Comparison of ENCODE assay signal across 17 cellular contexts in the genomic region with DNA sequence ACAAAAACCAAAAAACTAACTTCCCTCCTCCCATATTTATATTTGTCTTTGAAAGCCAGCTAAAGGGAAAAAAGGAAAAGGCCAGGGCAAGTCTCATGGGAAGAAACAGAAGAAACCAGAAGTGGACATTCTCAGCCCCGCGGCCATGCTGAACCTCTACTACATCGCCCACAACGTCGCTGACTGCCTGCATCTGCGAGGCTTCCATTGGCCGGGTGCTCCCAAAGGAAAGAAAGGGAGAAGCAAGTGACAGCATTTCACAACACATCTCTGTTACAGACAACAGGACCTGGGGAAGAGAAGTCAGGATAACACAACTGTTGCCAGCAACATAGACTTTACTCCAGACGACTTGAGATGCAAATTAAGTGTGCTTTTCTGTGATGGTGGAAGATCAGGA. TPM values are rescaled to one million over a fixed set of nuclear protein-coding genes. Genes with fewer than 3 reads are reported as not detected.
DNase-seq lines count a peak whose midpoint lies in the region; ATAC-seq, FAIRE-seq and TF ChIP-seq lines count a peak whose summit lies in the region.
"Had no signal": no experiment of that assay in that cellular context is flagged by ENCODE, and none has a peak within 500 bp of the region (broad histone marks: within the 10 kb centered on the region; RNA-seq: fewer than 3 reads in every experiment).

No MANE protein-coding gene starts in this region.

- no peak for FAIRE-seq in HepG2 (lab: Jason Lieb, UNC)
- FAIRE-seq in K562 (lab: Jason Lieb, UNC), result no peak

- 15% methylated on average over 8 of the region's 8 CpGs for WGBS in HepG2 (ENCODE audit: low lambda C conversion rate)
- 63% methylated on average over 8 of the region's 8 CpGs for WGBS in right lobe of liver (ENCODE audit: insufficient coverage, low coverage, low lambda C conversion rate, missing lambda C conversion rate)
- WGBS in K562 (ENCODE audit: insufficient coverage, low coverage, missing lambda C conversion rate), result 11% methylated on average over 8 of the region's 8 CpGs

- TF ChIP-seq POLR2A in HepG2 (IDR thresholded peaks at IDR 0.05; ENCODE audit: insufficient read depth in 1 of 2, low read depth in 2 of 2, low read length in 2 of 2) (no peak), right lobe of liver (IDR thresholded peaks at IDR 0.05) (no peak), K562 (conservative IDR thresholded peaks at IDR 0.05) (no peak)

- H2AFZ ChIP-seq in HepG2 (ENCODE audit: low read length) (no peak overlapping the region), K562 (ENCODE audit: low read depth, low read length) (peak overlapping the region; percentile 30; the same call in 1 of the 2 replicates)

- POLR2A ChIA-PET in HepG2 (lab: Yijun Ruan, JAX), result no interaction called here
- POLR2A ChIA-PET in K562 (lab: Yijun Ruan, JAX), result interaction anchor here (0.5 kb wide), 1 partner anchor 1929 kb away, joined by 3 read pairs; no protein-coding TSS in a partner anchor
- POLR2A ChIA-PET in naive thymus-derived CD4-positive, alpha-beta T cell (lab: Charles Lee), result no interaction called here

- H3K27ac Mint-ChIP-seq in naive thymus-derived CD4-positive, alpha-beta T cell, result peak overlapping the region in 1 of 9 donors; percentile 56
- H3K27ac Mint-ChIP-seq: CD4-positive, CD25-positive, alpha-beta regulatory T cell had no signal

- H3K4me3 ChIP-seq in HepG2 (replicated peaks in 1 of 3; ENCODE audit: insufficient read depth in 1 of 3, low read depth in 2 of 3, low read length in 3 of 3) (no peak overlapping the region), right lobe of liver (no peak overlapping the region), K562 (no peak overlapping the region)
- H3K4me3 ChIP-seq in naive thymus-derived CD4-positive, alpha-beta T cell (ENCODE audit: low read length), result no peak overlapping the region
- H3K4me3 ChIP-seq: HAP-1 had no signal

- ATAC-seq in HepG2 (peak; percentile 38; the same call in 1 of the 3 replicates), right lobe of liver (no peak), K562 (peak; percentile 27; the same call in 1 of the 3 replicates), sciatic nerve (peak; percentile 55), GM18502 (IDR thresholded peaks at IDR 0.05; ENCODE audit: poor library complexity, unreplicated experiment) (no peak)
- no peak for ATAC-seq in naive thymus-derived CD4-positive, alpha-beta T cell

- no peak overlapping the region for H3K4me3 Mint-ChIP-seq in naive thymus-derived CD4-positive, alpha-beta T cell
- H3K4me3 Mint-ChIP-seq: CD4-positive, CD25-positive, alpha-beta regulatory T cell; CD8-positive, alpha-beta memory T cell had no signal

- H3K36me3 ChIP-seq in HepG2 (replicated peaks in 1 of 2; ENCODE audit: control insufficient read depth in 1 of 2, insufficient read depth in 2 of 2, low read length in 2 of 2) (no peaks in the 10 kb centered on the region), right lobe of liver (no peaks in the 10 kb centered on the region), K562 (ENCODE audit: control insufficient read depth, insufficient read depth, low read length) (no peaks in the 10 kb centered on the region)
- no peaks in the 10 kb centered on the region for H3K36me3 ChIP-seq in naive thymus-derived CD4-positive, alpha-beta T cell (ENCODE audit: control insufficient read depth in 2 of 3, insufficient read depth in 3 of 3, low read length in 3 of 3)
- H3K36me3 ChIP-seq: BE2C, HAP-1 had no signal

- peaks cover 0 to 1% (median 0%) of the 10 kb centered on the region in 7 donors for H3K4me1 Mint-ChIP-seq in naive thymus-derived CD4-positive, alpha-beta T cell
- H3K4me1 Mint-ChIP-seq: CD8-positive, alpha-beta memory T cell had no signal

- H3K4me2 ChIP-seq in HepG2 (ENCODE audit: low read depth, low read length), result no peak overlapping the region
- no peak overlapping the region; the same call in 1 of the 2 replicates for H3K4me2 ChIP-seq in K562 (ENCODE audit: insufficient read depth, low read length)

- peaks cover 0 to 3% (median 0%) of the 10 kb centered on the region in 5 donors for H3K36me3 Mint-ChIP-seq in naive thymus-derived CD4-positive, alpha-beta T cell
- H3K36me3 Mint-ChIP-seq: CD4-positive, CD25-positive, alpha-beta regulatory T cell had no signal

- TF ChIP-seq CTCF in HepG2 (CRISPR knock-in tag; IDR thresholded peaks at IDR 0.05) (no peak), right lobe of liver (IDR thresholded peaks at IDR 0.05) (no peak), K562 (IDR thresholded peaks at IDR 0.05 in 2 of 3, conservative IDR thresholded peaks at IDR 0.05 in 1 of 3; ENCODE audit: insufficient read depth in 2 of 3, low read depth in 1 of 3, low read length in 3 of 3) (no peak)

- no peaks in the 10 kb centered on the region for H3K79me2 ChIP-seq in HepG2 (ENCODE audit: insufficient read depth, low read length)
- H3K79me2 ChIP-seq in K562 (ENCODE audit: control insufficient read depth, insufficient read depth, low read length), result no peaks in the 10 kb centered on the region

- CTCF ChIA-PET in HepG2 (lab: Yijun Ruan, JAX; ENCODE audit: low intra/inter-chr PET ratio, low total read pairs), result no interaction called here
- CTCF ChIA-PET in K562 (lab: Yijun Ruan, JAX; ENCODE audit: low intra/inter-chr PET ratio), result no interaction called here
- CTCF ChIA-PET in naive thymus-derived CD4-positive, alpha-beta T cell (lab: Charles Lee), result no interaction called here

- H3K9me1 ChIP-seq in K562 (ENCODE audit: control insufficient read depth, insufficient read depth, low read length), result no peaks in the 10 kb centered on the region

- DNase-seq in HepG2 (ENCODE audit: low spot score) (no peak), right lobe of liver (no peak), K562 (ENCODE audit: extremely low read depth in 1 of 4, low spot score in 3 of 4) (no peak), mesenteric fat pad (ENCODE audit: low spot score) (peak; percentile 86), sciatic nerve (ENCODE audit: low spot score) (no peak), NCI-H146 treated with DMSO at 0.1 percent for 48 hours (lab: John Stamatoyannopoulos, UW; ENCODE audit: unreplicated experiment) (no peak)
- DNase-seq in naive thymus-derived CD4-positive, alpha-beta T cell, result no peak
- DNase-seq: 8988T; BE2C; C1 segment of cervical spinal cord; CD4-positive, CD25-positive, alpha-beta regulatory T cell; CD8-positive, alpha-beta memory T cell; DMS153; DMS79; GF-D8 had no signal

- TF ChIP-seq RAD21 in HepG2 (CRISPR knock-in tag; IDR thresholded peaks at IDR 0.05) (no peak), K562 (CRISPR knock-in tag; conservative IDR thresholded peaks at IDR 0.05 in 1 of 2, IDR thresholded peaks at IDR 0.05 in 1 of 2) (no peak)

- H3K9me3 ChIP-seq in HepG2 (ENCODE audit: low read length) (no peaks in the 10 kb centered on the region), right lobe of liver (no peaks in the 10 kb centered on the region), K562 (replicated peaks; ENCODE audit: control insufficient read depth, insufficient read depth, low read depth, low read length) (0 out of 2 replicates have a peak, but pooled peaks cover 2% of the 10 kb centered on the region)
- no peaks in the 10 kb centered on the region for H3K9me3 ChIP-seq in naive thymus-derived CD4-positive, alpha-beta T cell (ENCODE audit: control insufficient read depth in 2 of 3, low read length in 3 of 3)
- H3K9me3 ChIP-seq: BE2C, HAP-1 had no signal

- H3K9ac ChIP-seq in HepG2 (ENCODE audit: insufficient read depth, low read depth, low read length), result no peak overlapping the region
- no peak overlapping the region; a peak in 1 of 4 replicates for H3K9ac ChIP-seq in K562 (ENCODE audit: insufficient read depth in 1 of 2, low read depth in 2 of 2, low read length in 2 of 2)

- H3K27me3 Mint-ChIP-seq in naive thymus-derived CD4-positive, alpha-beta T cell, result peaks cover 0 to 3% (median 0%) of the 10 kb centered on the region in 5 donors

- H3K27me3 ChIP-seq in HepG2 (ENCODE audit: control insufficient read depth in 1 of 2, insufficient read depth in 2 of 2, low read length in 2 of 2), result peaks cover 4 to 33% of the 10 kb centered on the region in 2 experiments; a peak in 2 of 5 replicates
- H3K27me3 ChIP-seq in right lobe of liver, result no peaks in the 10 kb centered on the region
- peaks cover 36 to 55% of the 10 kb centered on the region in 2 experiments for H3K27me3 ChIP-seq in K562 (ENCODE audit: control insufficient read depth in 2 of 2, insufficient read depth in 2 of 2, low read length in 2 of 2)
- no peaks in the 10 kb centered on the region for H3K27me3 ChIP-seq in naive thymus-derived CD4-positive, alpha-beta T cell (ENCODE audit: control insufficient read depth in 2 of 2, insufficient read depth in 2 of 2, low read length in 2 of 2)
- H3K27me3 ChIP-seq: BE2C had no signal

- intact Hi-C loops in HepG2 (cut with micrococcal nuclease; ENCODE audit: unreplicated experiment), result no loop called here
- intact Hi-C loops in right lobe of liver (cut with DNase I), result no loop called here
- intact Hi-C loops in K562 (cut with micrococcal nuclease), result no loop called here
- intact Hi-C loops in sciatic nerve (cut with DNase I), result no loop called here
- intact Hi-C loops in naive thymus-derived CD4-positive, alpha-beta T cell (cut with micrococcal nuclease), result no loop called here

- in situ Hi-C loops in HepG2 (cut with HindIII; ENCODE audit: extremely low pct_ligation_motif_present, low pct_unique_long_range_greater_than_20kb), result no loop called here
- in situ Hi-C loops in K562 (cut with MboI), result no loop called here

- BruUV-seq in HepG2 (replicated peaks; lab: Mats Ljungman, UMichigan) (no TSS peak), K562 (replicated peaks; lab: Mats Ljungman, UMichigan) (no TSS peak)

- no peak for TF ChIP-seq EP300 in HepG2 (IDR thresholded peaks at IDR 0.05; ENCODE audit: low read depth in 2 of 2, low read length in 2 of 2)
- no peak for TF ChIP-seq EP300 in HepG2 (CRISPR knock-in tag; IDR thresholded peaks at IDR 0.05; ENCODE audit: borderline replicate concordance)
- no peak for TF ChIP-seq EP300 in K562 (IDR thresholded peaks at IDR 0.05; ENCODE audit: low read length)

- H3K4me1 ChIP-seq in HepG2 (ENCODE audit: insufficient read depth, low read length), result no peaks in the 10 kb centered on the region
- H3K4me1 ChIP-seq in right lobe of liver, result no peaks in the 10 kb centered on the region
- H3K4me1 ChIP-seq in K562 (replicated peaks in 1 of 2; ENCODE audit: control insufficient read depth in 2 of 2, insufficient read depth in 2 of 2, low read length in 2 of 2), result no peaks in the 10 kb centered on the region
- H3K4me1 ChIP-seq in naive thymus-derived CD4-positive, alpha-beta T cell (ENCODE audit: control insufficient read depth in 2 of 2, insufficient read depth in 2 of 2, low read length in 2 of 2), result no peaks in the 10 kb centered on the region
- H3K4me1 ChIP-seq: BE2C, HAP-1 had no signal

- no peak overlapping the region for H3K27ac ChIP-seq in HepG2 (ENCODE audit: extremely low read length, insufficient read depth, low read length)
- no peak overlapping the region for H3K27ac ChIP-seq in right lobe of liver
- H3K27ac ChIP-seq in K562 (ENCODE audit: extremely low read depth, low read depth, low read length), result no peak overlapping the region
- no peak overlapping the region for H3K27ac ChIP-seq in naive thymus-derived CD4-positive, alpha-beta T cell (ENCODE audit: low read depth, low read length)

- H4K20me1 ChIP-seq in HepG2 (ENCODE audit: insufficient read depth, low read length), result no peaks in the 10 kb centered on the region
- H4K20me1 ChIP-seq in K562 (replicated peaks; ENCODE audit: control insufficient read depth, insufficient read depth, low read length), result no peaks in the 10 kb centered on the region

- H3K9me3 Mint-ChIP-seq in naive thymus-derived CD4-positive, alpha-beta T cell, result peaks cover 0 to 2% (median 0%) of the 10 kb centered on the region in 11 donors
- H3K9me3 Mint-ChIP-seq: CD8-positive, alpha-beta memory T cell had no signal

RNA-seq across cellular contexts. Expression of a gene that starts 9.9 kb away (rescaled TPM):
- not detected in 2 replicates for total RNA-seq in HepG2 (2016; rRNA removed; fragmentation: Illumina TruSeq; extraction: Trizol)
- total RNA-seq in HepG2 (2016; cell fraction: cytosol; rRNA removed; fragmentation: Illumina TruSeq; extraction: Trizol; ENCODE audit: low read depth), result 0.26 TPM in 1 of 2 replicates, not detected in the other
- total RNA-seq in HepG2 (2016; cell fraction: insoluble cytoplasmic fraction; rRNA removed; fragmentation: Illumina TruSeq; extraction: Trizol), result not detected in 2 replicates
- total RNA-seq in HepG2 (2016; cell fraction: membrane; rRNA removed; fragmentation: Illumina TruSeq; extraction: Trizol), result 0.21 TPM in 1 of 2 replicates, not detected in the other
- total RNA-seq in HepG2 (2016; cell fraction: nucleus; rRNA removed; fragmentation: Illumina TruSeq; extraction: Trizol), result not detected in 2 replicates
- 0.07 TPM in 1 of 2 replicates, not detected in the other for polyA plus RNA-seq in HepG2 (2011; rRNA removed)
- not detected in 2 replicates for polyA plus RNA-seq in HepG2 (2011; cell fraction: cytosol; rRNA removed)
- polyA plus RNA-seq in HepG2 (2011; cell fraction: nucleus; rRNA removed), result not detected in 2 replicates
- not detected in 2 replicates for polyA plus RNA-seq in HepG2 (2012)
- polyA plus RNA-seq in HepG2 (2016; cell fraction: cytosol; fragmentation: Illumina TruSeq; extraction: Trizol; ENCODE audit: low read depth), result 0.14 TPM in 1 of 2 replicates, not detected in the other
- polyA plus RNA-seq in HepG2 (2016; cell fraction: insoluble cytoplasmic fraction; fragmentation: Illumina TruSeq; extraction: Trizol; ENCODE audit: low read depth), result not detected in 2 replicates
- 0.16 TPM in 1 of 2 replicates, not detected in the other for polyA plus RNA-seq in HepG2 (2016; cell fraction: membrane; fragmentation: Illumina TruSeq; extraction: Trizol; ENCODE audit: low read depth)
- not detected in 2 replicates for polyA plus RNA-seq in HepG2 (2016; cell fraction: nucleus; fragmentation: Illumina TruSeq; extraction: Trizol; ENCODE audit: insufficient read depth, low read depth)
- polyA minus RNA-seq in HepG2 (2011; rRNA and poly(A)+ RNA removed; ENCODE audit: low replicate concordance), result 0.87 TPM in 1 of 2 replicates, not detected in the other
- not detected in 2 replicates for polyA minus RNA-seq in HepG2 (2011; cell fraction: cytosol; rRNA and poly(A)+ RNA removed)
- not detected in 2 replicates for polyA minus RNA-seq in HepG2 (2011; cell fraction: nucleus; rRNA and poly(A)+ RNA removed)
- total RNA-seq in right lobe of liver, result not detected
- total RNA-seq in K562 (2011; cell fraction: chromatin; rRNA removed; ENCODE audit: low replicate concordance), result 1.4 and 1.6 TPM in 2 replicates
- 1.4 TPM in 1 of 2 replicates, not detected in the other for total RNA-seq in K562 (2011; cell fraction: nucleolus; rRNA removed)
- total RNA-seq in K562 (2011; cell fraction: nucleoplasm; rRNA removed), result 1.5 TPM in 1 of 2 replicates, not detected in the other
- total RNA-seq in K562 (2014; rRNA removed), result 0.37 TPM in 1 of 2 replicates, not detected in the other
- total RNA-seq in K562 (2014; rRNA removed; fragmentation: Illumina TruSeq; extraction: Trizol), result 1.1 and 1.4 TPM in 2 replicates
- total RNA-seq in K562 (2015; rRNA removed; fragmentation: Illumina TruSeq; extraction: Trizol), result 0.62 and 1.7 TPM in 2 replicates
- total RNA-seq in K562 (2021), result 0.58 and 1.5 TPM in 2 replicates
- polyA plus RNA-seq in K562 (2011; rRNA removed), result 1.3 and 1.5 TPM in 2 replicates
- 0.13 and 0.94 TPM in 2 replicates for polyA plus RNA-seq in K562 (2011; cell fraction: cytosol; rRNA removed)
- polyA plus RNA-seq in K562 (2011; cell fraction: nucleus; rRNA removed), result 5.4 and 7.6 TPM in 2 replicates
- 1.9 and 2.1 TPM in 2 replicates for polyA plus RNA-seq in K562 (2012)
- 1.4 and 1.5 TPM in 2 replicates for polyA plus RNA-seq in K562 (2014; fragmentation: Illumina TruSeq; extraction: Trizol)
- under 1 TPM; 0.59 to 0.73 TPM for polyA plus RNA-seq in K562 (2014; fragmentation: Nextera tagmentation; extraction: Ambion mirVana)
- 1.8 TPM in 2 replicates for polyA plus RNA-seq in K562 (2014; rRNA removed)
- polyA minus RNA-seq in K562 (2011; rRNA and poly(A)+ RNA removed), result 1.5 TPM in 1 of 2 replicates, not detected in the other
- not detected in 2 replicates for polyA minus RNA-seq in K562 (2011; cell fraction: cytosol; rRNA and poly(A)+ RNA removed)
- polyA minus RNA-seq in K562 (2011; cell fraction: nucleus; rRNA and poly(A)+ RNA removed), result 0.78 TPM in 1 of 2 replicates, not detected in the other
- not detected for total RNA-seq in mesenteric fat pad
- total RNA-seq in sciatic nerve, result 0.36 TPM
- 1 to 10 TPM; 1.1 to 2.5 (median 1.4) TPM for total RNA-seq in naive thymus-derived CD4-positive, alpha-beta T cell
- polyA plus RNA-seq in naive thymus-derived CD4-positive, alpha-beta T cell, result 1 to 10 TPM; 5.1 to 6.3 TPM
- total RNA-seq: CD4-positive, CD25-positive, alpha-beta regulatory T cell had no signal

Comparison
In these comparisons a context has a peak if more than half of its experiments do, and no peak if none do; other contexts are left out.
1. ATAC-seq: peak in HepG2 (single experiment), K562 (single experiment) and sciatic nerve (single experiment); none in right lobe of liver (0 of 4), GM18502 (single experiment) and naive thymus-derived CD4-positive, alpha-beta T cell (single experiment).